8 cellular contexts compared by ENCODE assay signal in the genomic region with DNA sequence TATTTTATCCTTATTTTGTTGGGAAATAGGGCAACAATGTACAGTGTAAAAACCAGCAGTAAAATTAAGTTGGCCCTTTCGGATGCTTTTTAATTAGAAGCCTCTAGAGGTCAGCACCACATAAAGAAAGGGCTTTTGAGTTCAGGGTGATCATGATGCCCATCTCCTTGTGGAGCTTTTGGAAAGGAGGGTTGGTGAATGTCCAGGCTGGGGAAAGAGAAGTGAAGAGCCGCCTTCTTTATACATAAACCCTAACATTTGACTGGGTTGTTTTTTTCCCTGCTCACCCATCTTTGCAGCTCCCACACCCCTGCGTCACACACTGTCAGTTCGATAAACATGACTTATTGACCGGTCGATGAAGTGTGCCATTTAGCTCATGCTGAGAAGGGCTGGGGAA. TPM values are rescaled to one million over a fixed set of nuclear protein-coding genes. Genes with fewer than 3 reads are reported as not detected.
DNase-seq lines count a peak whose midpoint lies in the region; ATAC-seq lines count a peak whose summit lies in the region.

No MANE protein-coding gene starts in this region.

- H3K27me3 ChIP-seq in adipocyte (replicated peaks; ENCODE audit: control insufficient read depth, insufficient read depth, low read length): no peaks in the 10 kb centered on the region
- no peaks in the 10 kb centered on the region for H3K27me3 ChIP-seq in right cardiac atrium (ENCODE audit: control insufficient read depth, insufficient read depth)

- H3K27me3 Mint-ChIP-seq in stimulated activated memory B cell treated with anti-CD40 and anti-IgM and Interleukin-4, amounts not matched to agents 10 μg/mL and 1 μg/mL and 100 μg/mL, for 72 hours: no peaks in the 10 kb centered on the region

- H3K4me1 ChIP-seq in adipocyte (ENCODE audit: control insufficient read depth, insufficient read depth, low read length) (peaks cover 52% of the 10 kb centered on the region), right cardiac atrium (ENCODE audit: control insufficient read depth, insufficient read depth, low read length) (peaks cover 2% of the 10 kb centered on the region)

- intact Hi-C loops in right cardiac atrium (cut with DNase I): loop anchor here (2.0 to 10.0 kb wide), 6 partner anchors 80 to 400 kb away; no protein-coding TSS in a partner anchor

- ATAC-seq in right cardiac atrium: peak; percentile 58 to 65
- ATAC-seq in stimulated activated memory B cell treated with anti-CD40 and anti-IgM and Interleukin-4, amounts not matched to agents 10 μg/mL and 1 μg/mL and 100 μg/mL, for 72 hours: peak; percentile 50
- ATAC-seq in HG02610 (IDR thresholded peaks at IDR 0.05; ENCODE audit: unreplicated experiment): no peak

- no peak overlapping the region for H3K27ac ChIP-seq in right cardiac atrium (ENCODE audit: low read length)

- H3K36me3 ChIP-seq in adipocyte (ENCODE audit: control insufficient read depth, insufficient read depth, low read length, severe bottlenecking): peaks cover 34% of the 10 kb centered on the region

- peak overlapping the region; percentile 13 for H3K27ac Mint-ChIP-seq in stimulated activated memory B cell treated with anti-CD40 and anti-IgM and Interleukin-4, amounts not matched to agents 10 μg/mL and 1 μg/mL and 100 μg/mL, for 72 hours

- no peaks in the 10 kb centered on the region for H3K36me3 Mint-ChIP-seq in stimulated activated memory B cell treated with anti-CD40 and anti-IgM and Interleukin-4, amounts not matched to agents 10 μg/mL and 1 μg/mL and 100 μg/mL, for 72 hours

- whole genome bisulfite sequencing in right cardiac atrium: 72% methylated on average over 6 of the region's 6 CpGs

- H3K9ac ChIP-seq in adipocyte (ENCODE audit: low read length): no peak overlapping the region

- H3K4me3 Mint-ChIP-seq in stimulated activated memory B cell treated with anti-CD40 and anti-IgM and Interleukin-4, amounts not matched to agents 10 μg/mL and 1 μg/mL and 100 μg/mL, for 72 hours: no peak overlapping the region

- no peaks in the 10 kb centered on the region for H3K9me3 Mint-ChIP-seq in stimulated activated memory B cell treated with anti-CD40 and anti-IgM and Interleukin-4, amounts not matched to agents 10 μg/mL and 1 μg/mL and 100 μg/mL, for 72 hours

- peaks cover 47% of the 10 kb centered on the region for H3K4me1 Mint-ChIP-seq in stimulated activated memory B cell treated with anti-CD40 and anti-IgM and Interleukin-4, amounts not matched to agents 10 μg/mL and 1 μg/mL and 100 μg/mL, for 72 hours

- H3K4me3 ChIP-seq in adipocyte (ENCODE audit: low read length): no peak overlapping the region
- no peak overlapping the region for H3K4me3 ChIP-seq in right cardiac atrium (ENCODE audit: low read length)

- H3K9me3 ChIP-seq in adipocyte (ENCODE audit: control insufficient read depth, low read length) (no peaks in the 10 kb centered on the region), right cardiac atrium (ENCODE audit: control insufficient read depth, low read length) (no peaks in the 10 kb centered on the region)

- peak; percentile 72 for DNase-seq in COR-L47 (lab: John Stamatoyannopoulos, UW)
- peak; percentile 68 for DNase-seq in HCEC 1CT
- DNase-seq in NCI-H345 treated with DMSO at 0.1 percent for 48 hours (lab: John Stamatoyannopoulos, UW; ENCODE audit: unreplicated experiment): peak; percentile 69
- DNase-seq in adipocyte (ENCODE audit: low read depth): peak; percentile 75
- DNase-seq in right cardiac atrium: no peak
- DNase-seq in activated naive CD4-positive, alpha-beta T cell treated with Interleukin-2 at 50 U/mL for 16 hours: no peak

RNA-seq across cellular contexts. Expression of a gene that starts 29.8 kb away (rescaled TPM):
- total RNA-seq in right cardiac atrium: 10 to 100 TPM; 25.3 to 50.8 (median 33.4) TPM
- polyA plus RNA-seq in right cardiac atrium: 15.0 TPM

Comparison
In these comparisons a context has a peak if more than half of its experiments do, and no peak if none do; other contexts are left out.
1. DNase-seq: peak in COR-L47 (single experiment), HCEC 1CT (single experiment), NCI-H345 treated with DMSO at 0.1 percent for 48 hours (single experiment) and adipocyte (single experiment); none in right cardiac atrium (0 of 3) and activated naive CD4-positive, alpha-beta T cell treated with Interleukin-2 at 50 U/mL for 16 hours (single experiment).